1 cellular context compared by ENCODE assay signal in the genomic region with DNA sequence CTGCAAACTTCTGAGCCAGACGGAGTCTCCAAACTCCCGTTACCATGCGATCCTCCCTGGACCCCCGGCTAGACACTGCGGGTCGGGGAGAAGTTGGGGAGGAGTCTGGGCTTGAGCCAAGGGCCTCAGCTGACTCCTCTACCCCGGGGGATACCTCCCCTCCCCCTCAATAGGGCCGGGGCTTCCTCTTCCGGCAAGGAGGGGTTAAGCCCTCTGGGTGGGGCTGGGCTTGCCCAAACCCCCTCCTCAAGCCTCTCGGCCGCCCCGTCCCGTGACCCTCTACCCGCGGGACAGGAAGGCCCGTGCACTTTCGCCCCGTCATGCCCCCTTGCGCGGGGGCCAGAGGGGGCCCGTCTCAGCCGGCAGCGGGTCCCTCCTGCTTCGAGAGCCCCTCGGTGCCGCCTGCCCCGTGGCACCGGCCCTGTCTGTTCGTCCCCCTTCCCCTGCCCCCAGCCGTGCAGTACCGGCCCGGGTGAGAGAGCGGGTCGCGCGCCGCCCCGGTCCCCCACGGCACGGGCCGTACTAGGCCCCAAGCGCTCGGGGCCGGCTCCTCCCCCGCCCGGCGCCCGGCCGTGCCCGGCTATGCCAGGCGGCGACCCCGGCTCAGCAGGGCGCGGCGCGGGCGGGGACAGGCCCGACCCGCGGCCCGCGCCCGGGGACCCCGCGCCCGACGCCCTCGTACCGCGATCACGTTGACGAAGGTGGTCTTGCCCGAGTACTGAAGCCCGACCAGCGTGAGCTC.
TF ChIP-seq lines count a peak whose summit lies in the region.

No MANE protein-coding gene starts in this region.

TF ChIP-seq in HEK293, 187 proteins besides CTCF, POLR2A, EP300 and RAD21 (continued from another document and continues in another):
- no peak for TF ChIP-seq ZNF48 (tag by site-specific recombination; IDR thresholded peaks at IDR 0.05)
- no peak for TF ChIP-seq ZNF140 (tag by site-specific recombination; IDR thresholded peaks at IDR 0.05)
- TF ChIP-seq, protein P1, sequence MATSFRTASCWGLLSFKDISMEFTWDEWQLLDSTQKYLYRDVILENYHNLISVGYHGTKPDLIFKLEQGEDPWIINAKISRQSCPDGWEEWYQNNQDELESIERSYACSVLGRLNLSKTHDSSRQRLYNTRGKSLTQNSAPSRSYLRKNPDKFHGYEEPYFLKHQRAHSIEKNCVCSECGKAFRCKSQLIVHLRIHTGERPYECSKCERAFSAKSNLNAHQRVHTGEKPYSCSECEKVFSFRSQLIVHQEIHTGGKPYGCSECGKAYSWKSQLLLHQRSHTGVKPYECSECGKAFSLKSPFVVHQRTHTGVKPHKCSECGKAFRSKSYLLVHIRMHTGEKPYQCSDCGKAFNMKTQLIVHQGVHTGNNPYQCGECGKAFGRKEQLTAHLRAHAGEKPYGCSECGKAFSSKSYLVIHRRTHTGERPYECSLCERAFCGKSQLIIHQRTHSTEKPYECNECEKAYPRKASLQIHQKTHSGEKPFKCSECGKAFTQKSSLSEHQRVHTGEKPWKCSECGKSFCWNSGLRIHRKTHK (tag by site-specific recombination; IDR thresholded peaks at IDR 0.05), result no peak
- no peak for TF ChIP-seq ZNF791 (tag by site-specific recombination; IDR thresholded peaks at IDR 0.05)
- TF ChIP-seq, protein P2, sequence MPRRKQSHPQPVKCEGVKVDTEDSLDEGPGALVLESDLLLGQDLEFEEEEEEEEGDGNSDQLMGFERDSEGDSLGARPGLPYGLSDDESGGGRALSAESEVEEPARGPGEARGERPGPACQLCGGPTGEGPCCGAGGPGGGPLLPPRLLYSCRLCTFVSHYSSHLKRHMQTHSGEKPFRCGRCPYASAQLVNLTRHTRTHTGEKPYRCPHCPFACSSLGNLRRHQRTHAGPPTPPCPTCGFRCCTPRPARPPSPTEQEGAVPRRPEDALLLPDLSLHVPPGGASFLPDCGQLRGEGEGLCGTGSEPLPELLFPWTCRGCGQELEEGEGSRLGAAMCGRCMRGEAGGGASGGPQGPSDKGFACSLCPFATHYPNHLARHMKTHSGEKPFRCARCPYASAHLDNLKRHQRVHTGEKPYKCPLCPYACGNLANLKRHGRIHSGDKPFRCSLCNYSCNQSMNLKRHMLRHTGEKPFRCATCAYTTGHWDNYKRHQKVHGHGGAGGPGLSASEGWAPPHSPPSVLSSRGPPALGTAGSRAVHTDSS (tag by site-specific recombination; IDR thresholded peaks at IDR 0.05), result no peak
- TF ChIP-seq ZNF423 (tag by site-specific recombination; IDR thresholded peaks at IDR 0.05), result peak; percentile 38; the same call in 1 of the 2 replicates
- TF ChIP-seq KLF8 (tag by site-specific recombination; IDR thresholded peaks at IDR 0.05), result peak; percentile 49; the same call in 1 of the 2 replicates
- TF ChIP-seq SP3 (tag by site-specific recombination; IDR thresholded peaks at IDR 0.05), result peak; percentile 77
- no peak for TF ChIP-seq TCF7L2 (IDR thresholded peaks at IDR 0.05; ENCODE audit: borderline replicate concordance, low read depth, low read length)
- no peak for TF ChIP-seq SCRT1 (tag by site-specific recombination; IDR thresholded peaks at IDR 0.05; ENCODE audit: borderline replicate concordance)
- no peak for TF ChIP-seq ZNF560 (tag by site-specific recombination; IDR thresholded peaks at IDR 0.05; ENCODE audit: borderline replicate concordance)
- no peak for TF ChIP-seq ZBTB21 (tag by site-specific recombination; IDR thresholded peaks at IDR 0.05)
- no peak for TF ChIP-seq ZBTB7A (tag by site-specific recombination; IDR thresholded peaks at IDR 0.05; ENCODE audit: low read depth)
- TF ChIP-seq ZNF174 (tag by site-specific recombination; IDR thresholded peaks at IDR 0.05), result no peak
- TF ChIP-seq ZNF19 (tag by site-specific recombination; IDR thresholded peaks at IDR 0.05; ENCODE audit: low read depth), result no peak
- peak; percentile 61 for TF ChIP-seq KLF16 (tag by site-specific recombination; IDR thresholded peaks at IDR 0.05)
- TF ChIP-seq, protein P3, sequence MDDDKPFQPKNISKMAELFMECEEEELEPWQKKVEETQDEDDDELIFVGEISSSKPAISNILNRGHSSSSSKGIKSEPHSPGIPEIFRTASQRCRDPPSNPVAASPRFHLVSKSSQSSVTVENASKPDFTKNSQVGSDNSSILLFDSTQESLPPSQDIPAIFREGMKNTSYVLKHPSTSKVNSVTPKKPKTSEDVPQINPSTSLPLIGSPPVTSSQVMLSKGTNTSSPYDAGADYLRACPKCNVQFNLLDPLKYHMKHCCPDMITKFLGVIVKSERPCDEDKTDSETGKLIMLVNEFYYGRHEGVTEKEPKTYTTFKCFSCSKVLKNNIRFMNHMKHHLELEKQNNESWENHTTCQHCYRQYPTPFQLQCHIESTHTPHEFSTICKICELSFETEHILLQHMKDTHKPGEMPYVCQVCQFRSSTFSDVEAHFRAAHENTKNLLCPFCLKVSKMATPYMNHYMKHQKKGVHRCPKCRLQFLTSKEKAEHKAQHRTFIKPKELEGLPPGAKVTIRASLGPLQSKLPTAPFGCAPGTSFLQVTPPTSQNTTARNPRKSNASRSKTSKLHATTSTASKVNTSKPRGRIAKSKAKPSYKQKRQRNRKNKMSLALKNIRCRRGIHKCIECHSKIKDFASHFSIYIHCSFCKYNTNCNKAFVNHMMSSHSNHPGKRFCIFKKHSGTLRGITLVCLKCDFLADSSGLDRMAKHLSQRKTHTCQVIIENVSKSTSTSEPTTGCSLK (tag by site-specific recombination; IDR thresholded peaks at IDR 0.05), result no peak
- TF ChIP-seq, protein P4, sequence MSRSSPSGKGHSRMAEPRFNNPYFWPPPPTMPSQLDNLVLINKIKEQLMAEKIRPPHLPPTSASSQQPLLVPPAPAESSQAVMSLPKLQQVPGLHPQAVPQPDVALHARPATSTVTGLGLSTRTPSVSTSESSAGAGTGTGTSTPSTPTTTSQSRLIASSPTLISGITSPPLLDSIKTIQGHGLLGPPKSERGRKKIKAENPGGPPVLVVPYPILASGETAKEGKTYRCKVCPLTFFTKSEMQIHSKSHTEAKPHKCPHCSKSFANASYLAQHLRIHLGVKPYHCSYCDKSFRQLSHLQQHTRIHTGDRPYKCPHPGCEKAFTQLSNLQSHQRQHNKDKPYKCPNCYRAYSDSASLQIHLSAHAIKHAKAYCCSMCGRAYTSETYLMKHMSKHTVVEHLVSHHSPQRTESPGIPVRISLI (tag by site-specific recombination; IDR thresholded peaks at IDR 0.05), result no peak
- no peak for TF ChIP-seq ZNF169 (tag by site-specific recombination; IDR thresholded peaks at IDR 0.05)
- TF ChIP-seq FEZF1 (tag by site-specific recombination; IDR thresholded peaks at IDR 0.05), result no peak
- TF ChIP-seq ZNF335 (tag by site-specific recombination; conservative IDR thresholded peaks at IDR 0.05), result peak; percentile 87
- no peak for TF ChIP-seq KLF9 (tag by site-specific recombination; IDR thresholded peaks at IDR 0.05; ENCODE audit: low read depth)
- no peak for TF ChIP-seq ZNF157 (tag by site-specific recombination; IDR thresholded peaks at IDR 0.05)
- TF ChIP-seq, protein P5, sequence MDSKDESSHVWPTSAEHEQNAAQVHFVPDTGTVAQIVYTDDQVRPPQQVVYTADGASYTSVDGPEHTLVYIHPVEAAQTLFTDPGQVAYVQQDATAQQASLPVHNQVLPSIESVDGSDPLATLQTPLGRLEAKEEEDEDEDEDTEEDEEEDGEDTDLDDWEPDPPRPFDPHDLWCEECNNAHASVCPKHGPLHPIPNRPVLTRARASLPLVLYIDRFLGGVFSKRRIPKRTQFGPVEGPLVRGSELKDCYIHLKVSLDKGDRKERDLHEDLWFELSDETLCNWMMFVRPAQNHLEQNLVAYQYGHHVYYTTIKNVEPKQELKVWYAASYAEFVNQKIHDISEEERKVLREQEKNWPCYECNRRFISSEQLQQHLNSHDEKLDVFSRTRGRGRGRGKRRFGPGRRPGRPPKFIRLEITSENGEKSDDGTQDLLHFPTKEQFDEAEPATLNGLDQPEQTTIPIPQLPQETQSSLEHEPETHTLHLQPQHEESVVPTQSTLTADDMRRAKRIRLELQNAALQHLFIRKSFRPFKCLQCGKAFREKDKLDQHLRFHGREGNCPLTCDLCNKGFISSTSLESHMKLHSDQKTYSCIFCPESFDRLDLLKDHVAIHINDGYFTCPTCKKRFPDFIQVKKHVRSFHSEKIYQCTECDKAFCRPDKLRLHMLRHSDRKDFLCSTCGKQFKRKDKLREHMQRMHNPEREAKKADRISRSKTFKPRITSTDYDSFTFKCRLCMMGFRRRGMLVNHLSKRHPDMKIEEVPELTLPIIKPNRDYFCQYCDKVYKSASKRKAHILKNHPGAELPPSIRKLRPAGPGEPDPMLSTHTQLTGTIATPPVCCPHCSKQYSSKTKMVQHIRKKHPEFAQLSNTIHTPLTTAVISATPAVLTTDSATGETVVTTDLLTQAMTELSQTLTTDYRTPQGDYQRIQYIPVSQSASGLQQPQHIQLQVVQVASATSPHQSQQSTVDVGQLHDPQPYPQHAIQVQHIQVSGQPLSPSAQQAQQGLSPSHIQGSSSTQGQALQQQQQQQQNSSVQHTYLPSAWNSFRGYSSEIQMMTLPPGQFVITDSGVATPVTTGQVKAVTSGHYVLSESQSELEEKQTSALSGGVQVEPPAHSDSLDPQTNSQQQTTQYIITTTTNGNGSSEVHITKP (tag by site-specific recombination; IDR thresholded peaks at IDR 0.05), result peak; percentile 33; the same call in 1 of the 2 replicates
- TF ChIP-seq, protein P6, sequence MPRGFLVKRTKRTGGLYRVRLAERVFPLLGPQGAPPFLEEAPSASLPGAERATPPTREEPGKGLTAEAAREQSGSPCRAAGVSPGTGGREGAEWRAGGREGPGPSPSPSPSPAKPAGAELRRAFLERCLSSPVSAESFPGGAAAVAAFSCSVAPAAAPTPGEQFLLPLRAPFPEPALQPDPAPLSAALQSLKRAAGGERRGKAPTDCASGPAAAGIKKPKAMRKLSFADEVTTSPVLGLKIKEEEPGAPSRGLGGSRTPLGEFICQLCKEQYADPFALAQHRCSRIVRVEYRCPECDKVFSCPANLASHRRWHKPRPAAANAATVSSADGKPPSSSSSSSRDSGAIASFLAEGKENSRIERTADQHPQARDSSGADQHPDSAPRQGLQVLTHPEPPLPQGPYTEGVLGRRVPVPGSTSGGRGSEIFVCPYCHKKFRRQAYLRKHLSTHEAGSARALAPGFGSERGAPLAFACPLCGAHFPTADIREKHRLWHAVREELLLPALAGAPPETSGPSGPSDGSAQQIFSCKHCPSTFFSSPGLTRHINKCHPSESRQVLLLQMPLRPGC (tag by site-specific recombination; IDR thresholded peaks at IDR 0.05), result no peak
- TF ChIP-seq GLI4 (tag by site-specific recombination; IDR thresholded peaks at IDR 0.05), result no peak
- no peak for TF ChIP-seq ZFP37 (tag by site-specific recombination; IDR thresholded peaks at IDR 0.05)
- TF ChIP-seq, protein P7, sequence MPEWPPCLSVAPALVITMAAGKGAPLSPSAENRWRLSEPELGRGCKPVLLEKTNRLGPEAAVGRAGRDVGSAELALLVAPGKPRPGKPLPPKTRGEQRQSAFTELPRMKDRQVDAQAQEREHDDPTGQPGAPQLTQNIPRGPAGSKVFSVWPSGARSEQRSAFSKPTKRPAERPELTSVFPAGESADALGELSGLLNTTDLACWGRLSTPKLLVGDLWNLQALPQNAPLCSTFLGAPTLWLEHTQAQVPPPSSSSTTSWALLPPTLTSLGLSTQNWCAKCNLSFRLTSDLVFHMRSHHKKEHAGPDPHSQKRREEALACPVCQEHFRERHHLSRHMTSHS (tag by site-specific recombination; IDR thresholded peaks at IDR 0.05), result no peak
- TF ChIP-seq, protein P8, sequence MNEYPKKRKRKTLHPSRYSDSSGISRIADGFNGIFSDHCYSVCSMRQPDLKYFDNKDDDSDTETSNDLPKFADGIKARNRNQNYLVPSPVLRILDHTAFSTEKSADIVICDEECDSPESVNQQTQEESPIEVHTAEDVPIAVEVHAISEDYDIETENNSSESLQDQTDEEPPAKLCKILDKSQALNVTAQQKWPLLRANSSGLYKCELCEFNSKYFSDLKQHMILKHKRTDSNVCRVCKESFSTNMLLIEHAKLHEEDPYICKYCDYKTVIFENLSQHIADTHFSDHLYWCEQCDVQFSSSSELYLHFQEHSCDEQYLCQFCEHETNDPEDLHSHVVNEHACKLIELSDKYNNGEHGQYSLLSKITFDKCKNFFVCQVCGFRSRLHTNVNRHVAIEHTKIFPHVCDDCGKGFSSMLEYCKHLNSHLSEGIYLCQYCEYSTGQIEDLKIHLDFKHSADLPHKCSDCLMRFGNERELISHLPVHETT (tag by site-specific recombination; IDR thresholded peaks at IDR 0.05), result no peak
- TF ChIP-seq ZIC2 (tag by site-specific recombination; IDR thresholded peaks at IDR 0.05), result peak; percentile 76
- TF ChIP-seq, protein P9, sequence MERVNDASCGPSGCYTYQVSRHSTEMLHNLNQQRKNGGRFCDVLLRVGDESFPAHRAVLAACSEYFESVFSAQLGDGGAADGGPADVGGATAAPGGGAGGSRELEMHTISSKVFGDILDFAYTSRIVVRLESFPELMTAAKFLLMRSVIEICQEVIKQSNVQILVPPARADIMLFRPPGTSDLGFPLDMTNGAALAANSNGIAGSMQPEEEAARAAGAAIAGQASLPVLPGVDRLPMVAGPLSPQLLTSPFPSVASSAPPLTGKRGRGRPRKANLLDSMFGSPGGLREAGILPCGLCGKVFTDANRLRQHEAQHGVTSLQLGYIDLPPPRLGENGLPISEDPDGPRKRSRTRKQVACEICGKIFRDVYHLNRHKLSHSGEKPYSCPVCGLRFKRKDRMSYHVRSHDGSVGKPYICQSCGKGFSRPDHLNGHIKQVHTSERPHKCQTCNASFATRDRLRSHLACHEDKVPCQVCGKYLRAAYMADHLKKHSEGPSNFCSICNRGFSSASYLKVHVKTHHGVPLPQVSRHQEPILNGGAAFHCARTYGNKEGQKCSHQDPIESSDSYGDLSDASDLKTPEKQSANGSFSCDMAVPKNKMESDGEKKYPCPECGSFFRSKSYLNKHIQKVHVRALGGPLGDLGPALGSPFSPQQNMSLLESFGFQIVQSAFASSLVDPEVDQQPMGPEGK (tag by site-specific recombination; IDR thresholded peaks at IDR 0.05), result peak; percentile 94
- TF ChIP-seq ZNF561 (tag by site-specific recombination; IDR thresholded peaks at IDR 0.05; ENCODE audit: borderline replicate concordance), result peak; percentile 60; the same call in 1 of the 2 replicates
- no peak for TF ChIP-seq ZNF175 (tag by site-specific recombination; IDR thresholded peaks at IDR 0.05)
- TF ChIP-seq ZNF623 (tag by site-specific recombination; IDR thresholded peaks at IDR 0.05), result no peak
- TF ChIP-seq ZNF37A (tag by site-specific recombination; IDR thresholded peaks at IDR 0.05), result no peak
- TF ChIP-seq ZNF549 (tag by site-specific recombination; IDR thresholded peaks at IDR 0.05), result no peak
- TF ChIP-seq ZNF558 (tag by site-specific recombination; IDR thresholded peaks at IDR 0.05), result no peak
- TF ChIP-seq ZNF548 (tag by site-specific recombination; IDR thresholded peaks at IDR 0.05), result no peak
- TF ChIP-seq ZNF146 (tag by site-specific recombination; IDR thresholded peaks at IDR 0.05), result no peak
